9 cellular contexts compared by ENCODE assay signal in genomic region chr9:94821098-94821930, GRCh38.
DNase-seq lines count a peak whose midpoint lies in the region; ATAC-seq and TF ChIP-seq lines count a peak whose summit lies in the region.
"Had no signal": no experiment of that assay in that cellular context is flagged by ENCODE, and none has a peak within 500 bp of the region (broad histone marks: within the 10 kb centered on the region; RNA-seq: fewer than 3 reads in every experiment).

No MANE protein-coding gene starts in this region.

- H3K27me3 Mint-ChIP-seq in CD4-positive, CD25-positive, alpha-beta regulatory T cell: no peaks in the 10 kb centered on the region
- no peaks in the 10 kb centered on the region for H3K27me3 Mint-ChIP-seq in chondrocyte (ENCODE audit: low read depth)

- H3K9me3 Mint-ChIP-seq in CD4-positive, CD25-positive, alpha-beta regulatory T cell: peaks cover 0 to 2% (median 0%) of the 10 kb centered on the region in 7 donors
- H3K9me3 Mint-ChIP-seq in chondrocyte (ENCODE audit: low read depth): no peaks in the 10 kb centered on the region

- H3K27ac ChIP-seq in CD4-positive, CD25-positive, alpha-beta regulatory T cell (ENCODE audit: insufficient read depth, low read length, poor library complexity, severe bottlenecking): no peak overlapping the region

- H3K36me3 Mint-ChIP-seq in CD4-positive, CD25-positive, alpha-beta regulatory T cell: peaks cover 28% of the 10 kb centered on the region
- H3K36me3 Mint-ChIP-seq in chondrocyte (ENCODE audit: low read depth): peaks cover 5% of the 10 kb centered on the region

- H3K4me3 ChIP-seq in CD4-positive, CD25-positive, alpha-beta regulatory T cell (ENCODE audit: low read depth, low read length): no peak overlapping the region

- ATAC-seq in CD4-positive, CD25-positive, alpha-beta regulatory T cell (ENCODE audit: low read depth in 2 of 2): no peak
- peak; percentile 76 for ATAC-seq in GM19397 (IDR thresholded peaks at IDR 0.05; ENCODE audit: unreplicated experiment)
- peak; percentile 86 for ATAC-seq in HG03342 (IDR thresholded peaks at IDR 0.05; ENCODE audit: unreplicated experiment)
- ATAC-seq: Right ventricle myocardium inferior had no signal

- H3K36me3 ChIP-seq in CD4-positive, CD25-positive, alpha-beta regulatory T cell (ENCODE audit: control insufficient read depth, insufficient read depth, low read length): peaks cover 5% of the 10 kb centered on the region

- no peaks in the 10 kb centered on the region for H3K4me1 ChIP-seq in CD4-positive, CD25-positive, alpha-beta regulatory T cell (ENCODE audit: control insufficient read depth, insufficient read depth, low read length, poor library complexity, severe bottlenecking)

- peak overlapping the region in 2 of 3 donors; percentile 37 to 64 for H3K27ac Mint-ChIP-seq in CD4-positive, CD25-positive, alpha-beta regulatory T cell
- peak overlapping the region; percentile 33 for H3K27ac Mint-ChIP-seq in chondrocyte (ENCODE audit: unreplicated experiment)

- H3K4me3 Mint-ChIP-seq in CD4-positive, CD25-positive, alpha-beta regulatory T cell: no peak overlapping the region
- no peak overlapping the region for H3K4me3 Mint-ChIP-seq in chondrocyte (ENCODE audit: unreplicated experiment)

- H3K4me1 Mint-ChIP-seq in CD4-positive, CD25-positive, alpha-beta regulatory T cell: peaks cover 0 to 7% (median 2%) of the 10 kb centered on the region in 4 donors
- H3K4me1 Mint-ChIP-seq in chondrocyte (ENCODE audit: low read depth): peaks cover 81% of the 10 kb centered on the region

- H3K27me3 ChIP-seq in CD4-positive, CD25-positive, alpha-beta regulatory T cell (ENCODE audit: control insufficient read depth, insufficient read depth, low read length): no peaks in the 10 kb centered on the region

- TF ChIP-seq CTCF in chondrocyte (IDR thresholded peaks at IDR 0.05): no peak

- H3K9me3 ChIP-seq in CD4-positive, CD25-positive, alpha-beta regulatory T cell (ENCODE audit: control insufficient read depth in 2 of 2, low read length in 2 of 2): no peaks in the 10 kb centered on the region

- no peak for DNase-seq in CD4-positive, CD25-positive, alpha-beta regulatory T cell
- DNase-seq in chondrocyte (ENCODE audit: low spot score) (no peak), nucleus accumbens (lab: John Stamatoyannopoulos, UW) (no peak), EL (no peak), AG08396 (ENCODE audit: low spot score) (no peak)
- no peak for DNase-seq in stimulated activated CD4-positive, alpha-beta T cell treated with anti-CD3 and anti-CD28 coated beads, Interleukin-12 subunit alpha, Interleukin-12 subunit beta, amount 100 ng/mL, for 4 hours

Comparison
In these comparisons a context has a peak if more than half of its experiments do, and no peak if none do; other contexts are left out.
1. ATAC-seq: peak in GM19397 (single experiment) and HG03342 (single experiment); none in CD4-positive, CD25-positive, alpha-beta regulatory T cell (0 of 2).